Comparison of ENCODE assay signal across 21 cellular contexts in the genomic region with DNA sequence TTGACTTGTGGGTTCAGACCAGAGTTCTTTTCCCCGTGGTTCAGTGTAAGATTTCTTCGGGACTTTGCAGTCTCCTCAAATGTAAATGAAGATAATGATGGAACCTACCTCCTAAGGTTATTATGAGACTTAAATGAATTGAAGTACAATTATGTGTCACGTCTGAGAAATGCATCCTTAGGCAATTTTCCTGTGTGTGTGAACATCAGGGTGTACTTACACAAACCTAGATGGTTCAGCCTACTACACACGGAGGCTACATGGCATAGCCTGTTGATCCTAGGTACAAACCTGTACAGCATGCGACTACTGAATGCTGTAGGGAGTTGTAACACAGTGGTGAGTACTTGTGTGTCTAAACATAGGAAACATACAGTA. TPM values are rescaled to one million over a fixed set of nuclear protein-coding genes. Genes with fewer than 3 reads are reported as not detected.
DNase-seq lines count a peak whose midpoint lies in the region; ATAC-seq and TF ChIP-seq lines count a peak whose summit lies in the region.
"Had no signal": no experiment of that assay in that cellular context is flagged by ENCODE, and none has a peak within 500 bp of the region (broad histone marks: within the 10 kb centered on the region; RNA-seq: fewer than 3 reads in every experiment).

No MANE protein-coding gene starts in this region.

- CTCF ChIA-PET in activated naive CD4-positive, alpha-beta T cell treated with anti-CD3 and anti-CD28 coated beads for 36 hours (lab: Charles Lee), result no interaction called here

- H3K4me3 ChIP-seq in esophagus muscularis mucosa, result no peak overlapping the region
- no peak overlapping the region for H3K4me3 ChIP-seq in upper lobe of right lung
- H3K4me3 ChIP-seq: cardiac muscle cell, lung had no signal

- peak overlapping the region; percentile 62 for H3K4me3 Mint-ChIP-seq in activated naive CD4-positive, alpha-beta T cell treated with anti-CD3 and anti-CD28 coated beads, Interleukin-2, amount 50 U/mL, for 24 hours
- H3K4me3 Mint-ChIP-seq in activated naive CD4-positive, alpha-beta T cell treated with anti-CD3 and anti-CD28 coated beads for 36 hours, result no peak overlapping the region
- H3K4me3 Mint-ChIP-seq in natural killer cell, result peak overlapping the region; percentile 33

- intact Hi-C loops in activated naive CD4-positive, alpha-beta T cell treated with anti-CD3 and anti-CD28 coated beads for 36 hours (cut with micrococcal nuclease), result no loop called here
- intact Hi-C loops in esophagus muscularis mucosa (cut with DNase I), result no loop called here
- intact Hi-C loops in natural killer cell (cut with micrococcal nuclease), result no loop called here
- intact Hi-C loops in upper lobe of right lung (cut with DNase I), result no loop called here

- no peak for TF ChIP-seq EP300 in esophagus muscularis mucosa (IDR thresholded peaks at IDR 0.05)

- no peak overlapping the region for H3K27ac Mint-ChIP-seq in activated naive CD4-positive, alpha-beta T cell treated with anti-CD3 and anti-CD28 coated beads, Interleukin-2, amount 50 U/mL, for 24 hours
- no peak overlapping the region for H3K27ac Mint-ChIP-seq in activated naive CD4-positive, alpha-beta T cell treated with anti-CD3 and anti-CD28 coated beads for 36 hours
- no peak overlapping the region for H3K27ac Mint-ChIP-seq in natural killer cell
- H3K27ac Mint-ChIP-seq: CD8-positive, alpha-beta T cell had no signal

- TF ChIP-seq CTCF in esophagus muscularis mucosa (IDR thresholded peaks at IDR 0.05) (no peak), natural killer cell (IDR thresholded peaks at IDR 0.05) (no peak), upper lobe of right lung (IDR thresholded peaks at IDR 0.05) (no peak)

- H3K27me3 Mint-ChIP-seq in activated naive CD4-positive, alpha-beta T cell treated with anti-CD3 and anti-CD28 coated beads, Interleukin-2, amount 50 U/mL, for 24 hours, result peaks cover 39% of the 10 kb centered on the region
- H3K27me3 Mint-ChIP-seq in activated naive CD4-positive, alpha-beta T cell treated with anti-CD3 and anti-CD28 coated beads for 36 hours (ENCODE audit: low read depth), result peaks cover 46% of the 10 kb centered on the region
- peaks cover 33 to 59% of the 10 kb centered on the region in 2 donors for H3K27me3 Mint-ChIP-seq in natural killer cell (ENCODE audit: low read depth in 2 of 2)

- H3K36me3 Mint-ChIP-seq in activated naive CD4-positive, alpha-beta T cell treated with anti-CD3 and anti-CD28 coated beads, Interleukin-2, amount 50 U/mL, for 24 hours, result peaks cover 3% of the 10 kb centered on the region
- H3K36me3 Mint-ChIP-seq in activated naive CD4-positive, alpha-beta T cell treated with anti-CD3 and anti-CD28 coated beads for 36 hours (ENCODE audit: low read depth), result no peaks in the 10 kb centered on the region
- H3K36me3 Mint-ChIP-seq in natural killer cell, result no peaks in the 10 kb centered on the region
- H3K36me3 Mint-ChIP-seq: CD8-positive, alpha-beta T cell had no signal

- ATAC-seq in natural killer cell, result no peak
- ATAC-seq in upper lobe of right lung, result no peak
- ATAC-seq in HG03571 (IDR thresholded peaks at IDR 0.05; ENCODE audit: unreplicated experiment), result no peak
- ATAC-seq: CD8-positive, alpha-beta T cell had no signal

- H3K36me3 ChIP-seq in esophagus muscularis mucosa (no peaks in the 10 kb centered on the region), upper lobe of right lung (no peaks in the 10 kb centered on the region)
- H3K36me3 ChIP-seq: cardiac muscle cell had no signal

- H3K4me1 Mint-ChIP-seq in activated naive CD4-positive, alpha-beta T cell treated with anti-CD3 and anti-CD28 coated beads, Interleukin-2, amount 50 U/mL, for 24 hours, result peaks cover 9% of the 10 kb centered on the region
- H3K4me1 Mint-ChIP-seq in activated naive CD4-positive, alpha-beta T cell treated with anti-CD3 and anti-CD28 coated beads for 36 hours (ENCODE audit: low read depth), result peaks cover 9% of the 10 kb centered on the region
- peaks cover 0 to 13% of the 10 kb centered on the region in 2 donors for H3K4me1 Mint-ChIP-seq in natural killer cell

- H3K4me1 ChIP-seq in esophagus muscularis mucosa, result peaks cover 8 to 27% (median 21%) of the 10 kb centered on the region in 4 donors
- H3K4me1 ChIP-seq in upper lobe of right lung, result peaks cover 22% of the 10 kb centered on the region

- no peak for TF ChIP-seq POLR2A in esophagus muscularis mucosa (IDR thresholded peaks at IDR 0.05; ENCODE audit: low read depth)

- H3K9me3 Mint-ChIP-seq in activated naive CD4-positive, alpha-beta T cell treated with anti-CD3 and anti-CD28 coated beads, Interleukin-2, amount 50 U/mL, for 24 hours, result peaks cover 3% of the 10 kb centered on the region
- H3K9me3 Mint-ChIP-seq in activated naive CD4-positive, alpha-beta T cell treated with anti-CD3 and anti-CD28 coated beads for 36 hours, result peaks cover under 1% of the 10 kb centered on the region
- H3K9me3 Mint-ChIP-seq in natural killer cell, result peaks cover 0 to 2% of the 10 kb centered on the region in 2 donors

- 68% methylated on average over 5 of the region's 5 CpGs for WGBS in esophagus muscularis mucosa

- peaks cover 5 to 39% (median 11%) of the 10 kb centered on the region in 4 donors for H3K27me3 ChIP-seq in esophagus muscularis mucosa
- H3K27me3 ChIP-seq in upper lobe of right lung, result no peaks in the 10 kb centered on the region
- H3K27me3 ChIP-seq: cardiac muscle cell had no signal

- no peak for DNase-seq in activated naive CD4-positive, alpha-beta T cell treated with anti-CD3 and anti-CD28 coated beads for 36 hours
- peak; percentile 37 for DNase-seq in esophagus muscularis mucosa (ENCODE audit: extremely low spot score)
- DNase-seq in natural killer cell, result no peak
- no peak for DNase-seq in upper lobe of right lung
- DNase-seq in activated CD4-positive, CD25-positive, alpha-beta regulatory T cell (lab: John Stamatoyannopoulos, UW), result no peak
- DNase-seq in HuH-7.5 (ENCODE audit: low spot score), result no peak
- DNase-seq: activated naive CD4-positive, alpha-beta T cell; CD8-positive, alpha-beta T cell; EL; hypothalamus; NCI-H2029; NCI-H748 treated with DMSO at 0.1 percent for 48 hours; occipital lobe; stimulated activated CD4-positive, alpha-beta T cell treated with anti-CD3 and anti-CD28 coated beads, Interleukin-15, amount 100 ng/mL, for 24 hours; SW 1271 had no signal

- peaks cover 0 to 7% (median 2%) of the 10 kb centered on the region in 4 donors for H3K9me3 ChIP-seq in esophagus muscularis mucosa
- H3K9me3 ChIP-seq in upper lobe of right lung, result no peaks in the 10 kb centered on the region

- H3K27ac ChIP-seq in esophagus muscularis mucosa (replicated peaks in 1 of 4) (peak overlapping the region in 3 of 4 donors; percentile 49 to 68 (median 64)), upper lobe of right lung (peak overlapping the region; percentile 90)
- H3K27ac ChIP-seq: cardiac muscle cell had no signal

RNA-seq across cellular contexts. Expression of gene FAM20A, which starts 1.1 kb away (rescaled TPM):
- total RNA-seq in activated naive CD4-positive, alpha-beta T cell treated with anti-CD3 and anti-CD28 coated beads for 36 hours, result not detected
- 10 to 100 TPM in 1 of 4 donors, 1 to 10 TPM in 3; 1.7 to 21.2 (median 3.2) TPM for total RNA-seq in esophagus muscularis mucosa
- 1 to 10 TPM in 1 of 3 donors, under 1 TPM in 2; 0.38 to 1.3 (median 0.66) TPM for total RNA-seq in natural killer cell
- total RNA-seq in upper lobe of right lung, result 43.3 TPM
- total RNA-seq: A172; CD8-positive, alpha-beta T cell; endothelial cell of umbilical vein had no signal
